17 cellular contexts compared by ENCODE assay signal in the genomic region with DNA sequence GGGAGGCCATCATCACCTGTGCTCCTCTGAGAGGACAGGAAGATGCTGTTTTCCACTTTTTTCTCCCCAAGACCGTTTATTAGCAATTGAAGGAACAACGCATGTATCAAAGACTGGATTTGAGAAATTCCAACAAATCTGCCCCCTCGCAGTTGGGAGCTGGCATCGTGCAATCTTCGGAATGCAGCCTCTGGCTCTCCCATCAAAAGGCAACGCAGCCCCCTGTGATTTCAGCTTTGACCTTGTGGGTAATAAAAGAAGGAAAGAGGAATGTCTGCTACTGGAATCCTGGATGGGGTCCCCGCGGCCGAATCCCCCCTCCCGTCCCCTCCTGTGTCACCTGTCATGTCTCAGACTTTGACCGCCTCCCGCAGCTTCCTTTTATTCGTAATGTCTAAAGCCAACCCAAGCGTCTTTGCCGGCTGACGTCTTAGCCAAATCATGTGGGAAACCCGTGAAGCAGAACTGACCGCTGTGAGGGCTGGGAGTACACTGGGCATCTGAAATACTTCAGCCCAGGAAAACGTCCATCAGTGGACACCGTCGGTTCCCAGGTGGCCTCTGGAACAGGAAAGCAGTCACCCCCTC.
DNase-seq lines count a peak whose midpoint lies in the region; ATAC-seq and TF ChIP-seq lines count a peak whose summit lies in the region.
"Had no signal": no experiment of that assay in that cellular context is flagged by ENCODE, and none has a peak within 500 bp of the region (broad histone marks: within the 10 kb centered on the region; RNA-seq: fewer than 3 reads in every experiment).

No MANE protein-coding gene starts in this region.

- POLR2A ChIA-PET in CD8-positive, alpha-beta T cell (lab: Charles Lee): no interaction called here

- CTCF ChIA-PET in CD8-positive, alpha-beta T cell (lab: Charles Lee): interaction anchor here (1.5 kb wide), 1 partner anchor 40 kb away, joined by 3 read pairs; no protein-coding TSS in a partner anchor

- no peak for ATAC-seq in CD8-positive, alpha-beta T cell
- ATAC-seq in HG02623 (IDR thresholded peaks at IDR 0.05; ENCODE audit: unreplicated experiment) (no peak), HG03442 (IDR thresholded peaks at IDR 0.05; ENCODE audit: unreplicated experiment) (no peak)
- ATAC-seq: left lung had no signal

- no peak overlapping the region for H2AFZ ChIP-seq in OCI-LY3 (ENCODE audit: low read depth, low read length)

- H3K4me1 Mint-ChIP-seq in CD8-positive, alpha-beta T cell (ENCODE audit: low read depth): peaks cover 25% of the 10 kb centered on the region

- H3K36me3 ChIP-seq in CD8-positive, alpha-beta T cell (ENCODE audit: insufficient read depth, low read length): no peaks in the 10 kb centered on the region
- H3K36me3 ChIP-seq in OCI-LY3 (replicated peaks; ENCODE audit: low read depth, low read length): no peaks in the 10 kb centered on the region
- H3K36me3 ChIP-seq: BE2C, left lung had no signal

- H3K4me3 ChIP-seq in CD8-positive, alpha-beta T cell (ENCODE audit: low read depth, low read length): no peak overlapping the region
- H3K4me3 ChIP-seq in OCI-LY3 (ENCODE audit: low read length): no peak overlapping the region; the same call in 1 of the 2 replicates
- H3K4me3 ChIP-seq: dorsolateral prefrontal cortex, left lung had no signal

- H4K20me1 ChIP-seq in OCI-LY3 (ENCODE audit: insufficient read depth, low read length): no peaks in the 10 kb centered on the region

- H3K9me3 ChIP-seq in CD8-positive, alpha-beta T cell (ENCODE audit: low read length): no peaks in the 10 kb centered on the region
- H3K9me3 ChIP-seq in OCI-LY3 (ENCODE audit: insufficient read depth, low read length): no peaks in the 10 kb centered on the region
- H3K9me3 ChIP-seq: BE2C, left lung had no signal

- no peak overlapping the region for H3K9ac ChIP-seq in OCI-LY3 (ENCODE audit: low read length)

- H3K4me1 ChIP-seq in CD8-positive, alpha-beta T cell (ENCODE audit: insufficient read depth, low read length): peaks cover 19% of the 10 kb centered on the region
- H3K4me1 ChIP-seq in OCI-LY3 (ENCODE audit: low read length): peaks cover 12% of the 10 kb centered on the region; the same call in 1 of the 2 replicates

- H3K27me3 Mint-ChIP-seq in CD8-positive, alpha-beta T cell (ENCODE audit: low read depth): no peaks in the 10 kb centered on the region

- H3K79me2 ChIP-seq in OCI-LY3 (ENCODE audit: low read length): no peaks in the 10 kb centered on the region

- peak overlapping the region; percentile 42 for H3K4me2 ChIP-seq in OCI-LY3 (ENCODE audit: low read length)

- H3K9me3 Mint-ChIP-seq in CD8-positive, alpha-beta T cell: no peaks in the 10 kb centered on the region

- DNase-seq in CD8-positive, alpha-beta T cell: no peak
- DNase-seq in head of caudate nucleus (peak in 37 of 42 donors; percentile 9 to 66 (median 36)), posterior cingulate gyrus (peak in 6 of 10 donors; percentile 19 to 83 (median 29)), NCI-H1105 treated with DMSO at 0.1 percent for 48 hours (lab: John Stamatoyannopoulos, UW) (no peak), DMS153 treated with DMSO at 0.1 percent for 48 hours (lab: John Stamatoyannopoulos, UW; ENCODE audit: unreplicated experiment) (no peak)
- DNase-seq: activated CD4-positive, CD25-positive, alpha-beta regulatory T cell; activated T-cell treated with anti-CD3 and anti-CD28 coated beads for 4 hours; BE2C; NCI-H1048; NCI-H510A treated with DMSO at 0.1 percent for 48 hours; occipital lobe; SHP77 had no signal

- H3K27ac ChIP-seq in CD8-positive, alpha-beta T cell (ENCODE audit: low read depth, low read length): no peak overlapping the region
- H3K27ac ChIP-seq in OCI-LY3 (ENCODE audit: low read length): no peak overlapping the region
- H3K27ac ChIP-seq: dorsolateral prefrontal cortex, left lung had no signal

- no peak overlapping the region for H3K4me3 Mint-ChIP-seq in CD8-positive, alpha-beta T cell

- peak overlapping the region; percentile 49 for H3K27ac Mint-ChIP-seq in CD8-positive, alpha-beta T cell

- peaks cover 15% of the 10 kb centered on the region for H3K36me3 Mint-ChIP-seq in CD8-positive, alpha-beta T cell

- no peaks in the 10 kb centered on the region for H3K27me3 ChIP-seq in CD8-positive, alpha-beta T cell (ENCODE audit: insufficient read depth, low read length)
- peaks cover 31% of the 10 kb centered on the region for H3K27me3 ChIP-seq in OCI-LY3 (ENCODE audit: low read depth, low read length)
- H3K27me3 ChIP-seq: BE2C had no signal

- intact Hi-C loops in CD8-positive, alpha-beta T cell (cut with DNase I, micrococcal nuclease): no loop called here
- intact Hi-C loops in head of caudate nucleus (cut with DNase I) (no loop called here), posterior cingulate gyrus (cut with DNase I) (no loop called here)

- no peak for TF ChIP-seq CTCF in CD8-positive, alpha-beta T cell (IDR thresholded peaks at IDR 0.05)
- TF ChIP-seq CTCF in OCI-LY3 (IDR thresholded peaks at IDR 0.05; ENCODE audit: low read depth, low read length): no peak

Comparison
In these comparisons a context has a peak if more than half of its experiments do, and no peak if none do; other contexts are left out.
1. DNase-seq: peak in head of caudate nucleus (37 of 42) and posterior cingulate gyrus (6 of 10); none in CD8-positive, alpha-beta T cell (0 of 7), NCI-H1105 treated with DMSO at 0.1 percent for 48 hours (single experiment) and DMS153 treated with DMSO at 0.1 percent for 48 hours (single experiment).